ENCODE assay signal across 1 cellular context in the genomic region with DNA sequence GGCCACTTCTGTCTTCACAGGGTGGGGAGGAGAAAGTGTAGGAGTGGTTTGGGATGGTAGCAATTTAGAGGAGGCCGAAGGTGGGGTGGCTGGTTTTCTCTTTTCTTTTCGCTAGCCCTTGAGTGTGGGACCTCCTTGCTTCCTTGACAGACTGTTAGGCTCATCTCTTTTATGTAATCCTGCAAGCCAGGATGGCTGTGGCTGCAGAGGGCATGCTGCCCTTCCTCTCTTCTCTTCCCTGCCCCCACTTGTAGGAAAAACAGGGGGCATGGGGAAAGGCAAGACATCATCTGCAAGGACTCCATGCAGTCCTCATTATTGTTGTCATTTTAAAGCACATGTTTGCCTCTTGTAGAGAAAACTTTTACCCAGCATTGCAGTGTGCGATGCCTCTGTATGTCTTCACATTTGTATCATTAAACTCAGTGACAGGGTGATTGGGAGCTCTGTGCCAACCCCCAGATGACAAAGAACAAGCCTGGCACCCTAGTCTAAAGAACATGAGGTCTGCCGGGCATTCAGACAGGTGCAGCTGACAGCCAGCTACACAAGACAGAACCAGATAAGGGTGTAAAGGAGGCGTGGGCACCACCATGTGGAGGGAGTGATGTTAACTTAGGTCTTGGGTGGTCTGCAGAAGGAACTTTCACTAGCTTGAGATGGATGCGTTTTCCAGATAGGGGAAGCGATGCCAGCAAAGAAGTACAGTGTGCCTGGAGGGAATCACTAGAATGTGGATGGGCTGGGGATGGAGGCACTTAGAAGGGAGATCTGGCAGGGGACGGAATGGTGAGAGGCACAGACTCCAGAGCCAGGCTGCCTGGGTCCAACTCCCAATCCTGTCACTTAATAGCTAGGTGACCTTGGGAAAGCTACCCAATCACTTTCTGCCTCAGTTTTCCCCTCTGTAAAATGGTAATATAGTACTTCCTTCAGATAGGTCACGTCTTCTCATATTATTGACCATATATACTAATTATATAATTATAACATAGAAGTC.
TF ChIP-seq lines count a peak whose summit lies in the region.

No MANE protein-coding gene starts in this region.

TF ChIP-seq in K562, 482 proteins besides CTCF, POLR2A, EP300 and RAD21:
- no peak for TF ChIP-seq RBM17 (IDR thresholded peaks at IDR 0.05; ENCODE audit: borderline replicate concordance, low read depth, low read length)
- peak; percentile 66 for TF ChIP-seq RBM25 (IDR thresholded peaks at IDR 0.05; ENCODE audit: low read depth, low read length, severe bottlenecking)
